Comparison of ENCODE assay signal across 25 cellular contexts in the genomic region with DNA sequence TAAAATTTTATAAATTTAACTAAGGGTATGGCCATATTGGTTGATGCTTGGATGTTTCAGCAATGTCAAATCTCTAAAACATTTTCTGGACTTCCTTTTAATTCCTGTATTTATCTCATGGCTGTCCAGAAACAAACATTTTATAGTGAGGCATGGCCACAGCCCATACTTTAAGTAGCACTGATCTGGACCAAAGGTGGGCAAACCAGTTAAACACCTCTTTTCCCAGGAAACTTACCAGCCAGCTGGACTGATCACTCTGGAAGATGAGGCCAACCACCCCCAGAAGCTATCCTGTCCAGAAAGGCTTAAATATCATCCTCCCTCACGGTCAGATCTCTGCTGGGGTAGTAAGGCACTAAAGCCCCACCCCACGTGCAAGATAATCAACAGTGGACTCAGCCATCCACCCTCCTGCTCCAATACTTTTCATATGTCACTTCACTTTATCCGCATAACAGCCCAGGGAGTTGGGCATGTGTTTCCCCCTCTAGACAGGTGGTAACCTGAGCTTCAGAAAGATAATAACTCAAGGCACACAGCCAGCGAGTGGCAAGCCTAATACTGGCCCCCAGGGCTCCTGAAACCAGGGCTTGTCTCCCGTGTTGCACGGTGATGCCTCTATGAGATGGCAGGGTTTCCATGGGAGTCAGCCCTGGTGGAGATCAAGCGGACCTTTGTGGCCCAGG.
DNase-seq lines count a peak whose midpoint lies in the region; ATAC-seq and TF ChIP-seq lines count a peak whose summit lies in the region.
"Had no signal": no experiment of that assay in that cellular context is flagged by ENCODE, and none has a peak within 500 bp of the region (broad histone marks: within the 10 kb centered on the region; RNA-seq: fewer than 3 reads in every experiment).

No MANE protein-coding gene starts in this region.

- H3F3A ChIP-seq in PC-9 (ENCODE audit: insufficient read depth, low read depth), result peaks cover 18% of the 10 kb centered on the region

- H3K27ac ChIP-seq in PC-9 (peak overlapping the region; percentile 72), mammary epithelial cell (ENCODE audit: insufficient read depth, low read depth, low read length) (no peak overlapping the region), neuronal stem cell (replicated peaks; ENCODE audit: low read length) (no peak overlapping the region)
- H3K27ac ChIP-seq: GM23248, ovary, RWPE1, tibial artery had no signal

- POLR2A ChIA-PET in PC-9 (lab: Charles Lee; ENCODE audit: unreplicated experiment), result interaction anchor here (0.7 kb wide), 1 partner anchor 269 kb away, joined by 6 read pairs; no protein-coding TSS in a partner anchor

- no peak overlapping the region for H2BK12ac ChIP-seq in neuronal stem cell (ENCODE audit: low read length)

- peak; percentile 26 for DNase-seq in COLO668 (lab: John Stamatoyannopoulos, UW; ENCODE audit: unreplicated experiment)
- peak; percentile 55 for DNase-seq in DMS79 (lab: John Stamatoyannopoulos, UW)
- DNase-seq in NCI-H146 (lab: John Stamatoyannopoulos, UW), result peak; percentile 61
- peak; percentile 56 to 92 for DNase-seq in PC-9
- DNase-seq in mammary epithelial cell, result no peak
- no peak for DNase-seq in neuronal stem cell (ENCODE audit: low spot score)
- DNase-seq: activated CD4-positive, alpha-beta T cell treated with anti-CD3 and anti-CD28 coated beads, Interleukin-2, amount 50 U/mL, for 4 hours; activated naive CD4-positive, alpha-beta T cell treated with anti-CD3 and anti-CD28 coated beads for 36 hours; cerebellar nuclear complex; EL; GM23248; kidney glomerular epithelial cell; MG63; NCI-H1930; nephron progenitor cell; ovary; stimulated activated CD4-positive, alpha-beta T cell treated with anti-CD3 and anti-CD28 coated beads, Interleukin-1b, Interleukin-23, amount 100 ng/mL, for 48 hours; stimulated activated CD8-positive, alpha-beta memory T cell treated with anti-CD3 and anti-CD28 coated beads, Interleukin-4, amount 100 ng/mL, for 48 hours; tibial artery had no signal

- in situ Hi-C loops in mammary epithelial cell (cut with MboI; ENCODE audit: low sequenced_read_pairs in 2 of 2), result no loop called here

- H2BK5ac ChIP-seq in neuronal stem cell (ENCODE audit: low read length), result no peak overlapping the region

- no peak overlapping the region for H3K9ac ChIP-seq in mammary epithelial cell (ENCODE audit: insufficient read depth, low read length)
- no peak overlapping the region for H3K9ac ChIP-seq in neuronal stem cell (ENCODE audit: low read depth, low read length, poor library complexity)
- H3K9ac ChIP-seq: GM23248 had no signal

- no peak overlapping the region for H3K4ac ChIP-seq in neuronal stem cell (ENCODE audit: low read length)

- BruUV-seq in PC-9 (replicated peaks; lab: Mats Ljungman, UMichigan) (no TSS peak), mammary epithelial cell (replicated peaks; lab: Mats Ljungman, UMichigan) (no TSS peak)

- H3K27me3 ChIP-seq in PC-9 (ENCODE audit: insufficient read depth, low read depth) (no peaks in the 10 kb centered on the region), mammary epithelial cell (ENCODE audit: insufficient read depth, low read length) (no peaks in the 10 kb centered on the region), neuronal stem cell (ENCODE audit: control insufficient read depth in 3 of 3, insufficient read depth in 3 of 3, low read depth in 1 of 3, low read length in 3 of 3) (no peaks in the 10 kb centered on the region)
- H3K27me3 ChIP-seq: MG63, ovary, tibial artery had no signal

- peak overlapping the region; percentile 66 for H3K4me2 ChIP-seq in PC-9
- H3K4me2 ChIP-seq in mammary epithelial cell (ENCODE audit: insufficient read depth, low read depth, low read length), result no peak overlapping the region
- no peak overlapping the region for H3K4me2 ChIP-seq in neuronal stem cell (ENCODE audit: insufficient read depth, low read length, poor library complexity, severe bottlenecking)
- H3K4me2 ChIP-seq: smooth muscle cell had no signal

- no peaks in the 10 kb centered on the region for H3K9me2 ChIP-seq in PC-9 (ENCODE audit: insufficient read depth)

- no peak overlapping the region for H3K23ac ChIP-seq in neuronal stem cell (ENCODE audit: low read depth, low read length, poor library complexity)

- H3K9me3 ChIP-seq in PC-9 (ENCODE audit: insufficient read depth, low read depth), result no peaks in the 10 kb centered on the region
- H3K9me3 ChIP-seq in mammary epithelial cell (replicated peaks; ENCODE audit: insufficient read depth, low read length), result no peaks in the 10 kb centered on the region
- no peaks in the 10 kb centered on the region for H3K9me3 ChIP-seq in neuronal stem cell (replicated peaks in 1 of 2; ENCODE audit: control insufficient read depth in 2 of 2, insufficient read depth in 1 of 2, low read depth in 1 of 2, low read length in 2 of 2)
- H3K9me3 ChIP-seq: MG63, ovary, tibial artery had no signal

- H3K79me2 ChIP-seq in PC-9 (ENCODE audit: low read depth) (no peaks in the 10 kb centered on the region), mammary epithelial cell (ENCODE audit: insufficient read depth, low read length) (no peaks in the 10 kb centered on the region)

- 61% methylated on average over 7 of the region's 7 CpGs for WGBS in mammary epithelial cell (ENCODE audit: low coverage, missing lambda C conversion rate)
- no CpG with 5 or more reads among the region's 7 CpGs for WGBS in neuronal stem cell (ENCODE audit: extremely low coverage in 2 of 2, insufficient read length in 2 of 2, insufficient replicate concordance in 1 of 2), 2 donors

- no peaks in the 10 kb centered on the region for H3K79me1 ChIP-seq in neuronal stem cell (ENCODE audit: low read depth, low read length)

- H3K4me3 ChIP-seq in PC-9 (peak overlapping the region; percentile 15; the same call in 1 of the 2 replicates), mammary epithelial cell (replicated peaks in 1 of 3; ENCODE audit: insufficient read depth in 1 of 3, low read depth in 2 of 3, low read length in 3 of 3) (no peak overlapping the region), neuronal stem cell (ENCODE audit: low read length in 2 of 2) (no peak overlapping the region)
- H3K4me3 ChIP-seq: GM23248, K562, lung, MG63, ovary, smooth muscle cell, tibial artery had no signal

- no peak for TF ChIP-seq CTCF in PC-9 (conservative IDR thresholded peaks at IDR 0.05)
- no peak for TF ChIP-seq CTCF in mammary epithelial cell (conservative IDR thresholded peaks at IDR 0.05 in 1 of 2, IDR thresholded peaks at IDR 0.05 in 1 of 2; ENCODE audit: extremely low read depth in 1 of 2, insufficient read depth in 1 of 2, low read depth in 1 of 2, low read length in 2 of 2)

- H2BK15ac ChIP-seq in neuronal stem cell (ENCODE audit: low read length), result no peak overlapping the region

- H3K14ac ChIP-seq in neuronal stem cell (ENCODE audit: low read length), result no peak overlapping the region

- H4K8ac ChIP-seq in neuronal stem cell (ENCODE audit: low read depth, low read length), result no peak overlapping the region

- H2AFZ ChIP-seq in PC-9 (peak overlapping the region; percentile 35), mammary epithelial cell (ENCODE audit: low read depth, low read length) (no peak overlapping the region), neuronal stem cell (ENCODE audit: low read length) (no peak overlapping the region)
- H2AFZ ChIP-seq: GM23248 had no signal

- no peak overlapping the region for H3K18ac ChIP-seq in neuronal stem cell (ENCODE audit: low read length)

- H2BK120ac ChIP-seq in neuronal stem cell (ENCODE audit: low read depth, low read length), result no peak overlapping the region

- dilution Hi-C loops in mammary epithelial cell (cut with HindIII; ENCODE audit: low sequenced_read_pairs), result loop anchor here (25.0 kb wide), 1 partner anchor 321 kb away; no protein-coding TSS in a partner anchor

- peaks cover 68% of the 10 kb centered on the region for H3K4me1 ChIP-seq in PC-9 (replicated peaks; ENCODE audit: insufficient read depth)
- H3K4me1 ChIP-seq in mammary epithelial cell (ENCODE audit: insufficient read depth, low read length), result no peaks in the 10 kb centered on the region
- H3K4me1 ChIP-seq in neuronal stem cell (ENCODE audit: control insufficient read depth in 2 of 2, insufficient read depth in 1 of 2, low read depth in 1 of 2, low read length in 2 of 2), result no peaks in the 10 kb centered on the region

- no peaks in the 10 kb centered on the region for H4K20me1 ChIP-seq in PC-9 (ENCODE audit: insufficient read depth)
- no peaks in the 10 kb centered on the region for H4K20me1 ChIP-seq in mammary epithelial cell (ENCODE audit: insufficient read depth, low read length)

- no peaks in the 10 kb centered on the region for H3K36me3 ChIP-seq in PC-9 (ENCODE audit: low read depth)
- H3K36me3 ChIP-seq in mammary epithelial cell (ENCODE audit: insufficient read depth, low read length), result no peaks in the 10 kb centered on the region
- no peaks in the 10 kb centered on the region for H3K36me3 ChIP-seq in neuronal stem cell (replicated peaks in 1 of 2; ENCODE audit: control insufficient read depth in 2 of 2, insufficient read depth in 2 of 2, low read length in 2 of 2)
- H3K36me3 ChIP-seq: MG63, ovary, tibial artery had no signal

- H4K91ac ChIP-seq in neuronal stem cell (ENCODE audit: low read depth, low read length, poor library complexity), result no peak overlapping the region

- CTCF ChIA-PET in PC-9 (lab: Charles Lee) (interaction anchor here (1.0 to 1.2 kb wide), 3 partner anchors 102 to 248 kb away, joined by 4 to 7 read pairs (median 5); no protein-coding TSS in a partner anchor), mammary epithelial cell (lab: Charles Lee; ENCODE audit: low non-redundant PET) (no interaction called here)

- intact Hi-C loops in PC-9 (cut with micrococcal nuclease; ENCODE audit: unreplicated experiment) (loop anchor here (1.0 to 5.0 kb wide), 2 partner anchors 28 to 121 kb away; a partner anchor contains a TSS), mammary epithelial cell (cut with micrococcal nuclease) (no loop called here)

- ATAC-seq in GM19395 (IDR thresholded peaks at IDR 0.05; ENCODE audit: unreplicated experiment), result no peak
- ATAC-seq in HG02840 (IDR thresholded peaks at IDR 0.05; ENCODE audit: low FRiP score, unreplicated experiment), result no peak
- ATAC-seq: K562 had no signal

- H2AK5ac ChIP-seq in neuronal stem cell (ENCODE audit: low read depth, low read length), result no peak overlapping the region

Comparison
In these comparisons a context has a peak if more than half of its experiments do, and no peak if none do; other contexts are left out.
1. DNase-seq: peak in COLO668 (single experiment), DMS79 (single experiment), NCI-H146 (single experiment) and PC-9 (2 of 2); none in mammary epithelial cell (single experiment) and neuronal stem cell (single experiment).